ENCODE assay signal across 11 cellular contexts in genomic region chr7:134293029-134293740, GRCh38. TPM values are rescaled to one million over a fixed set of nuclear protein-coding genes. Genes with fewer than 3 reads are reported as not detected.
DNase-seq lines count a peak whose midpoint lies in the region; ATAC-seq and TF ChIP-seq lines count a peak whose summit lies in the region.
"Had no signal": no experiment of that assay in that cellular context is flagged by ENCODE, and none has a peak within 500 bp of the region (broad histone marks: within the 10 kb centered on the region; RNA-seq: fewer than 3 reads in every experiment).

No MANE protein-coding gene starts in this region.

- no peak for TF ChIP-seq POLR2A in adrenal gland (IDR thresholded peaks at IDR 0.05)
- no peak for TF ChIP-seq POLR2A in upper lobe of left lung (IDR thresholded peaks at IDR 0.05)

- H3K4me3 ChIP-seq in left ventricle myocardium inferior, result no peak overlapping the region
- no peak overlapping the region for H3K4me3 ChIP-seq in adrenal gland
- no peak overlapping the region for H3K4me3 ChIP-seq in upper lobe of left lung
- H3K4me3 ChIP-seq in coronary artery, result no peak overlapping the region
- H3K4me3 ChIP-seq: ovary, tibial artery had no signal

- ATAC-seq in Right ventricle myocardium superior (ENCODE audit: poor library complexity) (peak; percentile 63), HG03103 (IDR thresholded peaks at IDR 0.05; ENCODE audit: low read depth, unreplicated experiment) (peak; percentile 100), upper lobe of left lung (ENCODE audit: low FRiP score in 2 of 2) (peak; percentile 58 to 82)

- H3K27me3 ChIP-seq in left ventricle myocardium inferior (ENCODE audit: low read depth), result no peaks in the 10 kb centered on the region
- no peaks in the 10 kb centered on the region for H3K27me3 ChIP-seq in adrenal gland
- H3K27me3 ChIP-seq in upper lobe of left lung, result no peaks in the 10 kb centered on the region
- H3K27me3 ChIP-seq: ovary, tibial artery had no signal

- 83 to 95% (median 88%) methylated on average over 11 to 12 of the region's 12 CpGs for WGBS in adrenal gland, 4 donors
- WGBS in upper lobe of left lung, 2 donors, result 76 to 86% methylated on average over 12 of the region's 12 CpGs

- TF ChIP-seq CTCF in left ventricle myocardium inferior (IDR thresholded peaks at IDR 0.05; ENCODE audit: borderline replicate concordance) (no peak), adrenal gland (IDR thresholded peaks at IDR 0.05) (no peak), upper lobe of left lung (IDR thresholded peaks at IDR 0.05) (no peak), coronary artery (IDR thresholded peaks at IDR 0.05) (no peak)

- TF ChIP-seq EP300 in upper lobe of left lung (IDR thresholded peaks at IDR 0.05), result no peak

- intact Hi-C loops in Right ventricle myocardium superior (cut with DNase I), result no loop called here
- intact Hi-C loops in left ventricle myocardium inferior (cut with micrococcal nuclease), result no loop called here
- intact Hi-C loops in adrenal gland (cut with DNase I), result no loop called here

- H3K4me1 ChIP-seq in left ventricle myocardium inferior, result no peaks in the 10 kb centered on the region
- no peaks in the 10 kb centered on the region for H3K4me1 ChIP-seq in adrenal gland (replicated peaks in 1 of 2)
- H3K4me1 ChIP-seq in upper lobe of left lung, result no peaks in the 10 kb centered on the region

- H3K27ac ChIP-seq in left ventricle myocardium inferior (replicated peaks) (no peak overlapping the region), adrenal gland (peak overlapping the region in 1 of 5 donors; percentile 24), upper lobe of left lung (no peak overlapping the region), coronary artery (no peak overlapping the region)
- H3K27ac ChIP-seq: ovary, tibial artery had no signal

- H3K9me3 ChIP-seq in left ventricle myocardium inferior (replicated peaks) (no peaks in the 10 kb centered on the region), adrenal gland (replicated peaks in 1 of 3) (no peaks in the 10 kb centered on the region), upper lobe of left lung (no peaks in the 10 kb centered on the region)
- H3K9me3 ChIP-seq: ovary, tibial artery had no signal

- DNase-seq in Right ventricle myocardium superior (no peak), left ventricle myocardium inferior (no peak), adrenal gland (peak in 5 of 7 donors; percentile 20 to 56 (median 30)), upper lobe of left lung (peak; percentile 31 to 52), COLO829 (ENCODE audit: low spot score) (no peak), coronary artery (ENCODE audit: low spot score) (no peak)
- DNase-seq in activated naive CD4-positive, alpha-beta T cell treated with anti-CD3 and anti-CD28 coated beads, Interleukin-2, amount 50 U/mL, for 16 hours, result no peak
- DNase-seq: ACHN, ovary had no signal

- peaks cover 41% of the 10 kb centered on the region for H3K36me3 ChIP-seq in left ventricle myocardium inferior
- H3K36me3 ChIP-seq in adrenal gland (replicated peaks in 1 of 2), result peaks cover 0 to 24% of the 10 kb centered on the region in 2 donors
- peaks cover 0 to 36% (median 19%) of the 10 kb centered on the region in 4 donors for H3K36me3 ChIP-seq in upper lobe of left lung
- H3K36me3 ChIP-seq: ovary had no signal

RNA-seq across cellular contexts. Expression of gene SLC35B4, which starts 23.5 kb away (rescaled TPM):
- total RNA-seq in Right ventricle myocardium superior (5.8 TPM), left ventricle myocardium inferior (5.1 TPM), adrenal gland (10 to 100 TPM; 13.8 to 34.9 (median 18.1) TPM), upper lobe of left lung (10 to 100 TPM in 3 of 6 donors, 1 to 10 TPM in 3; 1.8 to 16.8 (median 11.2) TPM)
- 10 to 100 TPM in 1 of 3 donors, 1 to 10 TPM in 2; 6.9 to 28.2 (median 9.2) TPM for polyA plus RNA-seq in adrenal gland

Comparison
In these comparisons a context has a peak if more than half of its experiments do, and no peak if none do; other contexts are left out.
1. DNase-seq: peak in adrenal gland (5 of 7) and upper lobe of left lung (2 of 2); none in Right ventricle myocardium superior (single experiment), left ventricle myocardium inferior (single experiment), COLO829 (single experiment), activated naive CD4-positive, alpha-beta T cell treated with anti-CD3 and anti-CD28 coated beads, Interleukin-2, amount 50 U/mL, for 16 hours (single experiment) and coronary artery (single experiment).
2. Peak in every context shown above with its lines, with median percentiles within 50 percentile points of each other: ATAC-seq.